In the genomic region with DNA sequence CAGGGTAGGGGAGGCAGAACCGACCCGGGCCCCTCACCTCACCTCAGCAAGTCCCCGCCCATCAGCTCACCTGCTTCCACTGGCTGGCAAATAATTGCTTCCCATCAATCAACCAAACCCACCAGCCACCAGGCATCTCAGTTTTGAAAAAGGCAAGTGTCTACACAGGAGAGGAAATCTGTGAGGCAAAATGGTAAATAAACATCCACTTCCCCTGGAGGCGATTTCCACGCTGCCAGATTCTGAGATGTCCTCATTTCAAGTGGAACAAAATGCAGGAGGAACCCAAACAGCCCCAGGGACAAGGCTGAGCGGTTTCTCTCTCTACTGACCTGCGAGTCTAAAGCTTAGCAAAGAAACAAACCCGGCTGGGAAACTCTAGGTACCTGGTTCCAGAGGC, we compare ENCODE assay signal across 27 cellular contexts.
"Had no signal": no experiment of that assay in that cellular context is flagged by ENCODE, and none has a peak within 500 bp of the region (broad histone marks: within the 10 kb centered on the region; RNA-seq: fewer than 3 reads in every experiment).

No MANE protein-coding gene starts in this region.

- H3K27me3 Mint-ChIP-seq: activated CD4-positive, alpha-beta T cell treated with anti-CD3 and anti-CD28 coated beads for 36 hours; activated naive CD4-positive, alpha-beta T cell treated with anti-CD3 and anti-CD28 coated beads, Interleukin-2, amount 50 U/mL, for 24 hours had no signal

- H3K9me3 ChIP-seq: left ventricle myocardium inferior, spleen, tibial artery had no signal

- H3K9me3 Mint-ChIP-seq: activated naive CD4-positive, alpha-beta T cell treated with anti-CD3 and anti-CD28 coated beads, Interleukin-2, amount 50 U/mL, for 24 hours; natural killer cell; WTC11 had no signal

- H3K27ac Mint-ChIP-seq: activated CD4-positive, alpha-beta T cell treated with anti-CD3 and anti-CD28 coated beads for 36 hours; activated naive CD4-positive, alpha-beta T cell treated with anti-CD3 and anti-CD28 coated beads, Interleukin-2, amount 50 U/mL, for 24 hours; brain; immature natural killer cell; natural killer cell; WTC11 had no signal

- H3K36me3 Mint-ChIP-seq: natural killer cell, WTC11 had no signal

- H3K27ac ChIP-seq: hepatocyte, left ventricle myocardium inferior, spleen, tibial artery had no signal

- H3K4me1 Mint-ChIP-seq: brain had no signal

- H3K4me3 Mint-ChIP-seq: activated CD4-positive, alpha-beta T cell treated with anti-CD3 and anti-CD28 coated beads for 36 hours; activated naive CD4-positive, alpha-beta T cell treated with anti-CD3 and anti-CD28 coated beads, Interleukin-2, amount 50 U/mL, for 24 hours; brain; immature natural killer cell; natural killer cell; WTC11 had no signal

- H3K4me3 ChIP-seq: hepatocyte, left ventricle myocardium inferior, spleen, tibial artery had no signal

- H3K27me3 ChIP-seq: hepatocyte, spleen, tibial artery had no signal

- DNase-seq: activated CD4-positive, alpha-beta T cell treated with anti-CD3 and anti-CD28 coated beads for 36 hours; activated CD4-positive, alpha-beta T cell treated with anti-CD3 and anti-CD28 coated beads, Interleukin-2, amount 50 U/mL, for 4 hours; activated gamma-delta T cell treated with Interleukin-2 at 50 U/mL for 16 hours; activated T-cell treated with anti-CD3 and anti-CD28 coated beads for 4 hours; aorta; dermis blood vessel endothelial cell; effector memory CD4-positive, alpha-beta T cell; glutamatergic neuron; immature natural killer cell; kidney glomerular epithelial cell; left ventricle myocardium inferior; midbrain; natural killer cell; spleen; stimulated activated CD4-positive, alpha-beta T cell treated with anti-CD3 and anti-CD28 coated beads, Interleukin-4, amount 100 ng/mL, for 24 hours; stimulated activated naive CD8-positive, alpha-beta T cell treated with anti-CD3 and anti-CD28 coated beads, Interleukin-15, Interleukin-2, amounts not matched to agents 100 U/mL and 50 U/mL, for 24 hours; substantia nigra; T-helper 1 cell; T-helper 9 cell; tibial artery had no signal

- FAIRE-seq: endothelial cell of umbilical vein, frontal cortex, urothelium cell line had no signal

- H3K4me1 ChIP-seq: left ventricle myocardium inferior, tibial artery had no signal
